ENCODE assay signal across 10 cellular contexts in the genomic region with DNA sequence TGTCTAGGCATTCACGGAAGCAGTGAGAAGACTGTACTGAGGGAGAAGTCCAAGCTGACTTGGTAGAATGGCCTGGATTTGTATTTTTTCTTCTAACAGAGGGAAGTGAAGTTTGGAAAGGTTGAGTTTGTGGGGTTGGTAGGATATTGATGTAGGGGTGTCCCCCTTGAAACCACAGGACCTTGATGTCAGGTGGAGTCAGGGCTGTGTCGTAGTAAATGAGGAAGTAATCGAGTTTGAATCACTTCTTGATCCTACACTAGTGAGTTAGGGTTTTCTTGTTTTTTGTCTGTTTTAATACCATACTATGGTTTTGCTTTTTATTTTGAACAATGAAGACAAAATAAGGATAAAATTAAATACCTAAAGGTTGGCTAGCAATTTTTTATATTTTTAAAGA. TPM values are rescaled to one million over a fixed set of nuclear protein-coding genes. Genes with fewer than 3 reads are reported as not detected.
DNase-seq lines count a peak whose midpoint lies in the region; ATAC-seq and TF ChIP-seq lines count a peak whose summit lies in the region.
"Had no signal": no experiment of that assay in that cellular context is flagged by ENCODE, and none has a peak within 500 bp of the region (broad histone marks: within the 10 kb centered on the region; RNA-seq: fewer than 3 reads in every experiment).

No MANE protein-coding gene starts in this region.

- peak overlapping the region in 1 of 2 donors; percentile 19 for H3K27ac Mint-ChIP-seq in activated naive CD4-positive, alpha-beta T cell treated with anti-CD3 and anti-CD28 coated beads, Interleukin-2, amount 50 U/mL, for 72 hours
- H3K27ac Mint-ChIP-seq: activated naive CD8-positive, alpha-beta T cell treated with anti-CD3 and anti-CD28 coated beads, Interleukin-2, amount 10 ng/mL, durations not matched to agents 7 days and 5 days had no signal

- H3K36me3 ChIP-seq in tibial nerve, result peaks cover 0 to 21% (median 0%) of the 10 kb centered on the region in 3 donors
- peaks cover 0 to 36% (median 0%) of the 10 kb centered on the region in 3 donors for H3K36me3 ChIP-seq in esophagus squamous epithelium
- H3K36me3 ChIP-seq in vagina, result no peaks in the 10 kb centered on the region

- no peak for DNase-seq in activated naive CD4-positive, alpha-beta T cell treated with anti-CD3 and anti-CD28 coated beads, Interleukin-2, amount 50 U/mL, for 72 hours (ENCODE audit: low spot score in 2 of 2)
- DNase-seq in activated naive CD4-positive, alpha-beta T cell (lab: John Stamatoyannopoulos, UW), result no peak
- DNase-seq in KBM-7 (peak; percentile 29), tibial nerve (ENCODE audit: low spot score in 2 of 2) (no peak), esophagus squamous epithelium (lab: John Stamatoyannopoulos, UW) (no peak), vagina (ENCODE audit: extremely low spot score in 2 of 2) (no peak)
- DNase-seq: activated naive CD8-positive, alpha-beta T cell treated with anti-CD3 and anti-CD28 coated beads, Interleukin-2, amount 10 ng/mL, durations not matched to agents 7 days and 5 days; KG1 had no signal

- 91 to 93% methylated on average over 3 of the region's 3 CpGs for WGBS in tibial nerve, 2 donors
- WGBS in esophagus squamous epithelium, 2 donors, result 91 to 94% methylated on average over 3 of the region's 3 CpGs

- no peak overlapping the region for H3K4me3 ChIP-seq in tibial nerve
- H3K4me3 ChIP-seq in esophagus squamous epithelium, result no peak overlapping the region
- H3K4me3 ChIP-seq in vagina, result no peak overlapping the region

- no peaks in the 10 kb centered on the region for H3K9me3 ChIP-seq in tibial nerve
- H3K9me3 ChIP-seq in esophagus squamous epithelium, result no peaks in the 10 kb centered on the region
- no peaks in the 10 kb centered on the region for H3K9me3 ChIP-seq in vagina

- no peak overlapping the region for H3K27ac ChIP-seq in tibial nerve
- H3K27ac ChIP-seq in esophagus squamous epithelium, result no peak overlapping the region
- H3K27ac ChIP-seq in vagina, result no peak overlapping the region

- no peak for TF ChIP-seq EP300 in tibial nerve (IDR thresholded peaks at IDR 0.05)

- H3K4me1 ChIP-seq in tibial nerve (peaks cover 0 to 9% (median 0%) of the 10 kb centered on the region in 4 donors), esophagus squamous epithelium (no peaks in the 10 kb centered on the region), vagina (no peaks in the 10 kb centered on the region)

- H3K9me3 Mint-ChIP-seq in activated naive CD4-positive, alpha-beta T cell treated with anti-CD3 and anti-CD28 coated beads, Interleukin-2, amount 50 U/mL, for 72 hours, result peaks cover 0 to 4% of the 10 kb centered on the region in 2 donors
- H3K9me3 Mint-ChIP-seq: activated naive CD8-positive, alpha-beta T cell treated with anti-CD3 and anti-CD28 coated beads, Interleukin-2, amount 10 ng/mL, durations not matched to agents 7 days and 5 days had no signal

- in situ Hi-C loops in KBM-7 (cut with MboI; ENCODE audit: low pct_unique_long_range_greater_than_20kb, low sequenced_read_pairs), result no loop called here

- TF ChIP-seq CTCF in tibial nerve (IDR thresholded peaks at IDR 0.05) (no peak), esophagus squamous epithelium (IDR thresholded peaks at IDR 0.05) (no peak), vagina (IDR thresholded peaks at IDR 0.05) (no peak)

- ATAC-seq in activated naive CD4-positive, alpha-beta T cell treated with anti-CD3 and anti-CD28 coated beads, Interleukin-2, amount 50 U/mL, for 72 hours, result peak; percentile 48 to 99
- ATAC-seq in HG02678 (IDR thresholded peaks at IDR 0.05; ENCODE audit: unreplicated experiment), result peak; percentile 66
- ATAC-seq in GM18873 (IDR thresholded peaks at IDR 0.05; ENCODE audit: low FRiP score, unreplicated experiment), result no peak

- peaks cover 0 to 6% of the 10 kb centered on the region in 2 donors for H3K36me3 Mint-ChIP-seq in activated naive CD4-positive, alpha-beta T cell treated with anti-CD3 and anti-CD28 coated beads, Interleukin-2, amount 50 U/mL, for 72 hours

- intact Hi-C loops in esophagus squamous epithelium (cut with DNase I), result no loop called here
- intact Hi-C loops in vagina (cut with DNase I), result no loop called here

- H3K27me3 ChIP-seq in tibial nerve (no peaks in the 10 kb centered on the region), esophagus squamous epithelium (no peaks in the 10 kb centered on the region), vagina (no peaks in the 10 kb centered on the region)

- TF ChIP-seq POLR2A in tibial nerve (IDR thresholded peaks at IDR 0.05), result no peak
- TF ChIP-seq POLR2A in esophagus squamous epithelium (IDR thresholded peaks at IDR 0.05), result no peak
- TF ChIP-seq POLR2A in vagina (IDR thresholded peaks at IDR 0.05), result no peak

RNA-seq across cellular contexts. Expression of a gene that starts 30.1 kb away (rescaled TPM):
- total RNA-seq in activated naive CD4-positive, alpha-beta T cell treated with anti-CD3 and anti-CD28 coated beads, Interleukin-2, amount 50 U/mL, for 72 hours, result 10 to 100 TPM; 40.7 to 42.1 TPM
- total RNA-seq in tibial nerve (10 to 100 TPM; 31.4 to 49.0 (median 37.1) TPM), esophagus squamous epithelium (10 to 100 TPM in 3 of 4 donors, 1 to 10 TPM in 1; 9.6 to 27.0 (median 20.0) TPM), vagina (33.6 TPM)

RNA-seq across cellular contexts. Expression of a gene that starts 34.3 kb away (rescaled TPM):
- 10 to 100 TPM; 15.2 to 15.3 TPM for total RNA-seq in activated naive CD4-positive, alpha-beta T cell treated with anti-CD3 and anti-CD28 coated beads, Interleukin-2, amount 50 U/mL, for 72 hours
- total RNA-seq in tibial nerve, result 10 to 100 TPM; 20.1 to 26.0 (median 21.6) TPM
- total RNA-seq in esophagus squamous epithelium, result 10 to 100 TPM in 2 of 4 donors, 1 to 10 TPM in 2; 5.6 to 13.9 (median 10.0) TPM
- 14.2 TPM for total RNA-seq in vagina
